Comparison of ENCODE assay signal across 8 cellular contexts in the genomic region with DNA sequence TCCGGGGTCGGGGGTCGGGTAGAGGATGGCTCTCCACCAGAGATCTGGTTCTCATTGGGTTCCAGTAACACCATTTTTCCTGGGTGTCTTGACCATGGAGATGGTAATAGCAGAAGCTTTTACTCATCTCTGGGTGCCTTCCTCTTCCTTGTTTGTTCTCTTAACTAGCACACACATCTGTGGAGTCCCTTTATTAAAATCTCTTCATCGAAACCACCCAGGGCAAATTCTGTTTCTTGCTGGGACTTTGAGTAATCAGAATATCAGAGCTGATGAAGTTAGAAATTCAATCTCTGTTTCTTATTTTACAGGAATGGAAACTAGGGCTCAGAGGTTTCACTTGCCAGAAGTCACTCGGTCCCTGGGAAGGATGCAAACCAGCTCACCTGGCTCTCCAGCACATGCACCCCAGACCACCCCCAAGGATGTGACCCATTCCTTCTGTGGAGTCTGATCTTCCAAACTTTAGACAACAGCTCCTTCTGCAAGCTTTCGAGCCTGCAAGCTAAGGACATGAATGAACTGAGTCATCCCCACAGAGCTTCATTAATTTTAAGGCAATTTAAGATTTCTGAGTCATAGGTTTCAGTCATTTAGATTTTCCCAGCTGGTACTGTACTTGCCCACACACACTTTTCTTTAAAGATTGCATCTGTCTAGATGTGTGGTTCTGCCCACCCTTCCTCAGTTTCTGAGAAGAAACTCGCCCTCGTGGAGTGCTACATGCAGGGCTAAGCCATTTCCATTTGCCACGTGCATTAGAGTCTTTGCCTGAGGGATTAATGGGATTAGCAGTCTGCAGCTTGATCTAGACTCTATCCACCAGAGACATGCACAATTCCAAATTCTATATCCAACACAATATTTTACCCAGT. TPM values are rescaled to one million over a fixed set of nuclear protein-coding genes. Genes with fewer than 3 reads are reported as not detected.
DNase-seq lines count a peak whose midpoint lies in the region; ATAC-seq and TF ChIP-seq lines count a peak whose summit lies in the region.
"Had no signal": no experiment of that assay in that cellular context is flagged by ENCODE, and none has a peak within 500 bp of the region (broad histone marks: within the 10 kb centered on the region; RNA-seq: fewer than 3 reads in every experiment).

No MANE protein-coding gene starts in this region.

- no peaks in the 10 kb centered on the region for H3K27me3 ChIP-seq in DND-41 (ENCODE audit: insufficient read depth, low read length, poor library complexity)

- POLR2A ChIA-PET in OCI-LY7 (lab: Charles Lee), result interaction anchor here (0.6 kb wide), 1 partner anchor 160 kb away, joined by 3 read pairs; no protein-coding TSS in a partner anchor

- DNase-seq in DND-41 (no peak), NCI-H524 (lab: John Stamatoyannopoulos, UW) (peak; percentile 15 to 63), myocyte (ENCODE audit: low read depth) (peak; percentile 46), NCI-H2029 treated with DMSO at 0.1 percent for 48 hours (lab: John Stamatoyannopoulos, UW) (no peak), OCI-LY7 (ENCODE audit: low spot score) (no peak), GM13977 (ENCODE audit: low spot score) (no peak)

- H3K36me3 Mint-ChIP-seq in brain, result no peaks in the 10 kb centered on the region

- peaks cover 0 to 4% (median 0%) of the 10 kb centered on the region in 5 experiments for H3K9me3 Mint-ChIP-seq in brain

- peak; percentile 79 for ATAC-seq in DND-41 (ENCODE audit: insufficient read depth, low read depth)

- H3K9ac ChIP-seq in DND-41 (ENCODE audit: low read depth, low read length), result no peak overlapping the region

- peak overlapping the region; percentile 45 to 98 (median 94) for H3K27ac Mint-ChIP-seq in brain
- H3K27ac Mint-ChIP-seq: progenitor cell of endocrine pancreas had no signal

- no peaks in the 10 kb centered on the region for H3K79me2 ChIP-seq in DND-41 (ENCODE audit: insufficient read depth, low read length)
- H3K79me2 ChIP-seq in OCI-LY7 (ENCODE audit: insufficient read depth, low read depth, low read length), result no peaks in the 10 kb centered on the region

- H3K4me3 ChIP-seq in DND-41 (ENCODE audit: low read depth in 1 of 2, low read length in 2 of 2), result no peak overlapping the region
- no peak overlapping the region for H3K4me3 ChIP-seq in OCI-LY7 (ENCODE audit: low read depth, low read length, poor library complexity, severe bottlenecking)

- H3K36me3 ChIP-seq in DND-41 (ENCODE audit: insufficient read depth, low read length), result no peaks in the 10 kb centered on the region
- no peaks in the 10 kb centered on the region for H3K36me3 ChIP-seq in OCI-LY7 (ENCODE audit: insufficient read depth, low read length)

- H3K4me1 ChIP-seq in DND-41 (ENCODE audit: insufficient read depth, low read length) (no peaks in the 10 kb centered on the region), OCI-LY7 (ENCODE audit: insufficient read depth, low read length, poor library complexity, severe bottlenecking) (no peaks in the 10 kb centered on the region)

- H3K4me2 ChIP-seq in DND-41 (ENCODE audit: insufficient read depth, low read length) (no peak overlapping the region), OCI-LY7 (ENCODE audit: low read length) (no peak overlapping the region)

- H3K27me3 Mint-ChIP-seq in brain, result no peaks in the 10 kb centered on the region

- H3K4me3 Mint-ChIP-seq in brain, result peak overlapping the region in 1 of 5 experiments; percentile 36

- intact Hi-C loops in OCI-LY7 (cut with micrococcal nuclease; ENCODE audit: unreplicated experiment), result no loop called here

- no peak for TF ChIP-seq CTCF in DND-41 (IDR thresholded peaks at IDR 0.05; ENCODE audit: borderline replicate concordance, extremely low read depth, low read length, poor library complexity, severe bottlenecking)
- no peak for TF ChIP-seq CTCF in brain (conservative IDR thresholded peaks at IDR 0.05)
- TF ChIP-seq CTCF in OCI-LY7 (conservative IDR thresholded peaks at IDR 0.05; ENCODE audit: low read length), result no peak
- no peak for TF ChIP-seq CTCF in GM13977 (IDR thresholded peaks at IDR 0.05; ENCODE audit: extremely low read depth, insufficient read depth, missing control alignments)

- no peak overlapping the region; the same call in 1 of the 2 replicates for H2AFZ ChIP-seq in DND-41 (ENCODE audit: low read depth, low read length)
- no peak overlapping the region for H2AFZ ChIP-seq in OCI-LY7 (ENCODE audit: low read length)

- no peaks in the 10 kb centered on the region for H3K9me3 ChIP-seq in DND-41 (ENCODE audit: insufficient read depth, low read length, severe bottlenecking)
- H3K9me3 ChIP-seq in OCI-LY7 (ENCODE audit: low read length), result no peaks in the 10 kb centered on the region

- no peaks in the 10 kb centered on the region for H4K20me1 ChIP-seq in DND-41 (ENCODE audit: insufficient read depth, low read length)
- H4K20me1 ChIP-seq in OCI-LY7 (ENCODE audit: insufficient read depth, low read length), result no peaks in the 10 kb centered on the region

- peaks cover 33% of the 10 kb centered on the region for H3K4me1 Mint-ChIP-seq in brain

- no TSS peak for BruUV-seq in OCI-LY7 (replicated peaks; lab: Mats Ljungman, UMichigan)

- H3K27ac ChIP-seq in DND-41 (ENCODE audit: low read length), result no peak overlapping the region
- no peak overlapping the region for H3K27ac ChIP-seq in OCI-LY7 (ENCODE audit: low read depth, low read length, poor library complexity, severe bottlenecking)

- CTCF ChIA-PET in OCI-LY7 (lab: Charles Lee; ENCODE audit: unreplicated experiment), result no interaction called here

- in situ Hi-C loops in GM13977 (cut with MboI; ENCODE audit: low pct_unique_long_range_greater_than_20kb, low sequenced_read_pairs, unreplicated experiment), result loop anchor here (25.0 kb wide), 1 partner anchor 865 kb away; no protein-coding TSS in a partner anchor

- no peaks in the 10 kb centered on the region for H3K9me2 ChIP-seq in OCI-LY7 (ENCODE audit: insufficient read depth, low read length)

RNA-seq across cellular contexts. Expression of a gene that starts 14.7 kb away (rescaled TPM):
- 29.5 TPM for polyA plus RNA-seq in brain (ENCODE audit: insufficient read depth, low read depth, low replicate concordance)
- total RNA-seq in myocyte (11.3 and 12.3 TPM in 2 replicates), OCI-LY7 (2022) (25.5 and 26.0 TPM in 2 replicates)
- 15.2 TPM for polyA plus RNA-seq in myocyte (2012)
- 11.8 and 18.8 TPM in 2 replicates for total RNA-seq in OCI-LY7 (2014; rRNA removed; shearing (Covaris generic))

Comparison
In these comparisons a context has a peak if more than half of its experiments do, and no peak if none do; other contexts are left out.
1. DNase-seq: peak in NCI-H524 (2 of 2) and myocyte (single experiment); none in DND-41 (single experiment), NCI-H2029 treated with DMSO at 0.1 percent for 48 hours (single experiment), OCI-LY7 (single experiment) and GM13977 (single experiment).